In the genomic region with DNA sequence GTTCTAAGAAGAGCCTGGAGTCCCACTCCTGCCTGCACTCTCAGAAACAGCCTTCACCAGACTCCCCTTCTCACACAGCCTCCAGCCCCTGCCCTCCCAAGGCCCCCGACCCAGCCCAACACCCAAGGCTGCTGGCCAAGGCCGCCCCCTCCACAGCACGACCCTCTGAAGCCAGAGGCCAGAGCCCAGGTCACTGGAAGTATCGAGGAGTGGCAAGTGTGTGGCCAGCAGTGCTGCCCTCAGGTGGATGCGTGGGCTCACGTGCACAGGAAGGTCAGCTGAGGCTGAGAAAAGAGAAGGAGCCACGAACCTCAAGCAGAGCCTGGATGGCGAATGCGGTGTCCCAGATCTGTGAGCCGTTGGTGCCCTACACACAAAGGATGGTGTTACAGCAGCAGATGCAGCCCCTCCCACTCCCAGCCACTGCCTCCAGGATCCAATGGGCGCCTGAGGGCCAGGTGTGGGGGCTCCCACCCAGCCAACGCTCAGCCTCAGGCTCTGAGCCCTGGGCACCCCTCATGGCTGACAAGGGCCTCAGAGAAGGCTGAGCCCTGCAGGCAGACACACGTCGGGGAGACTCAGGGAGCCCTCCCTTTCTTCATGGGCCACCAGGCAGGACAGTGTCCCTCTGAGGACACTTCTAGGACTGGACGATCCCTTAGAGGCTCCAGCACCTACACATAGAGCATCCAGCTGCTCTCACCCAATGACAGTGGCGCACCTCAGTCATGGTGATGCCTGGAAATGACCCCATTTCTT, we compare ENCODE assay signal across 24 cellular contexts. TPM values are rescaled to one million over a fixed set of nuclear protein-coding genes. Genes with fewer than 3 reads are reported as not detected.
A peak's percentile ranks its signal among the peaks of the same experiment; 100 is the strongest.
DNase-seq lines count a peak whose midpoint lies in the region; ATAC-seq, FAIRE-seq and TF ChIP-seq lines count a peak whose summit lies in the region.
"Had no signal": no experiment of that assay in that cellular context is flagged by ENCODE, and none has a peak within 500 bp of the region (broad histone marks: within the 10 kb centered on the region; RNA-seq: fewer than 3 reads in every experiment).

No MANE protein-coding gene starts in this region.

- no peak overlapping the region for H3K27ac Mint-ChIP-seq in activated T-helper 17 cell treated with anti-CD3 and anti-CD28 coated beads, Interleukin-2, amount 50 U/mL, for 72 hours
- H3K27ac Mint-ChIP-seq: activated CD8-positive, alpha-beta T cell treated with anti-CD3 and anti-CD28 coated beads, Interleukin-2, amount 10 ng/mL, durations not matched to agents 7 days and 5 days; activated T-cell treated with anti-CD3 and anti-CD28 coated beads, Interleukin-2, amount 50 U/mL, for 72 hours; CD4-positive, alpha-beta T cell had no signal

- peaks cover 8% of the 10 kb centered on the region for H3K36me3 Mint-ChIP-seq in activated T-helper 17 cell treated with anti-CD3 and anti-CD28 coated beads, Interleukin-2, amount 50 U/mL, for 72 hours (ENCODE audit: low read depth)

- TF ChIP-seq CTCF in right atrium auricular region (IDR thresholded peaks at IDR 0.05) (no peak), lower lobe of right lung (IDR thresholded peaks at IDR 0.05) (no peak), D721Med (IDR thresholded peaks at IDR 0.05; ENCODE audit: insufficient read depth, missing control alignments) (no peak)

- H3K27me3 ChIP-seq in right atrium auricular region (no peaks in the 10 kb centered on the region), lower lobe of right lung (ENCODE audit: low read depth) (no peaks in the 10 kb centered on the region)
- H3K27me3 ChIP-seq: heart left ventricle, uterus had no signal

- H3K4me1 Mint-ChIP-seq in activated T-helper 17 cell treated with anti-CD3 and anti-CD28 coated beads, Interleukin-2, amount 50 U/mL, for 72 hours, result no peaks in the 10 kb centered on the region
- H3K4me1 Mint-ChIP-seq: neural crest cell; stimulated activated naive CD8-positive, alpha-beta T cell treated with anti-CD3 and anti-CD28 coated beads, Interleukin-15, amount 100 ng/mL, for 72 hours had no signal

- H3K4me3 ChIP-seq in right atrium auricular region, result no peak overlapping the region
- no peak overlapping the region for H3K4me3 ChIP-seq in lower lobe of right lung
- H3K4me3 ChIP-seq: heart left ventricle, uterus had no signal

- DNase-seq in left cardiac atrium, result peak; percentile 7
- no peak for DNase-seq in right atrium auricular region (ENCODE audit: low spot score)
- peak; percentile 28 for DNase-seq in lower lobe of right lung
- DNase-seq in NCI-H2196 (lab: John Stamatoyannopoulos, UW; ENCODE audit: unreplicated experiment), result no peak
- DNase-seq in D721Med (ENCODE audit: insufficient read length, low spot score), result no peak
- no peak for DNase-seq in cerebellar nuclear complex (lab: John Stamatoyannopoulos, UW)
- DNase-seq: ACHN; activated CD8-positive, alpha-beta T cell treated with anti-CD3 and anti-CD28 coated beads, Interleukin-2, amount 10 ng/mL, durations not matched to agents 7 days and 5 days; activated T-cell treated with anti-CD3 and anti-CD28 coated beads, Interleukin-2, amount 50 U/mL, for 72 hours; effector memory CD4-positive, alpha-beta T cell; KBM-7; midbrain; NCI-H1092; NCI-H82; retina; stimulated activated naive CD8-positive, alpha-beta T cell treated with anti-CD3 and anti-CD28 coated beads, Interleukin-15, amount 100 ng/mL, for 72 hours; SW 1271 had no signal

- no peak overlapping the region for H3K27ac ChIP-seq in right atrium auricular region
- peak overlapping the region; percentile 62 for H3K27ac ChIP-seq in angular gyrus (ENCODE audit: low read depth, low read length)
- H3K27ac ChIP-seq in lower lobe of right lung, result no peak overlapping the region
- H3K27ac ChIP-seq: heart left ventricle, uterus had no signal

- no peak overlapping the region for H3K4me3 Mint-ChIP-seq in activated T-helper 17 cell treated with anti-CD3 and anti-CD28 coated beads, Interleukin-2, amount 50 U/mL, for 72 hours
- H3K4me3 Mint-ChIP-seq: activated CD8-positive, alpha-beta T cell treated with anti-CD3 and anti-CD28 coated beads, Interleukin-2, amount 10 ng/mL, durations not matched to agents 7 days and 5 days; activated T-cell treated with anti-CD3 and anti-CD28 coated beads, Interleukin-2, amount 50 U/mL, for 72 hours; CD4-positive, alpha-beta T cell; neural crest cell; stimulated activated naive CD8-positive, alpha-beta T cell treated with anti-CD3 and anti-CD28 coated beads, Interleukin-15, amount 100 ng/mL, for 72 hours had no signal

- peaks cover 0 to 6% of the 10 kb centered on the region in 2 donors for H3K4me1 ChIP-seq in right atrium auricular region
- H3K4me1 ChIP-seq in lower lobe of right lung, result no peaks in the 10 kb centered on the region
- H3K4me1 ChIP-seq: uterus had no signal

- no peaks in the 10 kb centered on the region for H3K27me3 Mint-ChIP-seq in activated T-helper 17 cell treated with anti-CD3 and anti-CD28 coated beads, Interleukin-2, amount 50 U/mL, for 72 hours
- H3K27me3 Mint-ChIP-seq: CD4-positive, alpha-beta T cell; stimulated activated naive CD8-positive, alpha-beta T cell treated with anti-CD3 and anti-CD28 coated beads, Interleukin-15, amount 100 ng/mL, for 72 hours had no signal

- H3K36me3 ChIP-seq in right atrium auricular region (peaks cover 74% of the 10 kb centered on the region), lower lobe of right lung (peaks cover 98% of the 10 kb centered on the region)
- H3K36me3 ChIP-seq: uterus had no signal

- H3K9me3 Mint-ChIP-seq in activated T-helper 17 cell treated with anti-CD3 and anti-CD28 coated beads, Interleukin-2, amount 50 U/mL, for 72 hours, result no peaks in the 10 kb centered on the region
- H3K9me3 Mint-ChIP-seq: activated T-cell treated with anti-CD3 and anti-CD28 coated beads, Interleukin-2, amount 50 U/mL, for 72 hours; CD4-positive, alpha-beta T cell; neural crest cell; stimulated activated naive CD8-positive, alpha-beta T cell treated with anti-CD3 and anti-CD28 coated beads, Interleukin-15, amount 100 ng/mL, for 72 hours had no signal

- ATAC-seq in left cardiac atrium (no peak), lower lobe of right lung (no peak)
- no peak for ATAC-seq in activated T-helper 17 cell treated with anti-CD3 and anti-CD28 coated beads, Interleukin-2, amount 50 U/mL, for 72 hours (replicated peaks)
- ATAC-seq: activated CD8-positive, alpha-beta T cell treated with anti-CD3 and anti-CD28 coated beads, Interleukin-2, amount 10 ng/mL, durations not matched to agents 7 days and 5 days; activated T-cell treated with anti-CD3 and anti-CD28 coated beads, Interleukin-2, amount 50 U/mL, for 72 hours; heart left ventricle; stimulated activated naive CD8-positive, alpha-beta T cell treated with anti-CD3 and anti-CD28 coated beads, Interleukin-15, amount 100 ng/mL, for 72 hours had no signal

- no peaks in the 10 kb centered on the region for H3K9me3 ChIP-seq in right atrium auricular region
- H3K9me3 ChIP-seq in lower lobe of right lung, result no peaks in the 10 kb centered on the region
- H3K9me3 ChIP-seq: heart left ventricle, uterus had no signal

- intact Hi-C loops in left cardiac atrium (cut with DNase I) (no loop called here), lower lobe of right lung (cut with DNase I) (no loop called here)

- no peak for FAIRE-seq in D721Med (lab: Jason Lieb, UNC)
- FAIRE-seq: islet of Langerhans had no signal

RNA-seq across cellular contexts. Expression of a gene that starts 18.0 kb away (rescaled TPM):
- total RNA-seq in left cardiac atrium, result 10 to 100 TPM; 66.4 to 66.7 TPM
- 10 to 100 TPM; 31.4 to 36.6 TPM for total RNA-seq in right atrium auricular region
- total RNA-seq in lower lobe of right lung, result 91.0 TPM
- total RNA-seq in activated T-helper 17 cell treated with anti-CD3 and anti-CD28 coated beads, Interleukin-2, amount 50 U/mL, for 72 hours, result 10 to 100 TPM; 30.8 to 43.8 TPM

RNA-seq across cellular contexts. Expression of a gene that starts 26.3 kb away (rescaled TPM):
- total RNA-seq in left cardiac atrium (10 to 100 TPM in 1 of 2 donors, 1 to 10 TPM in 1; 10.0 to 11.0 TPM), right atrium auricular region (10 to 100 TPM in 1 of 2 donors, 1 to 10 TPM in 1; 8.7 to 12.5 TPM), lower lobe of right lung (8.6 TPM)
- 1 to 10 TPM; 3.8 to 6.7 TPM for total RNA-seq in activated T-helper 17 cell treated with anti-CD3 and anti-CD28 coated beads, Interleukin-2, amount 50 U/mL, for 72 hours

RNA-seq across cellular contexts. Expression of a gene that starts 55.2 kb away (rescaled TPM):
- 1 to 10 TPM in 1 of 2 donors, under 1 TPM in 1; 0.68 to 1.6 TPM for total RNA-seq in left cardiac atrium
- total RNA-seq in right atrium auricular region, result under 1 TPM in 1 of 2 donors, not detected in 1; 0.24 TPM
- total RNA-seq in lower lobe of right lung, result 1.5 TPM
- total RNA-seq in activated T-helper 17 cell treated with anti-CD3 and anti-CD28 coated beads, Interleukin-2, amount 50 U/mL, for 72 hours, result under 1 TPM in 1 of 2 donors, not detected in 1; 0.24 TPM

Comparison
In these comparisons a context has a peak if more than half of its experiments do, and no peak if none do; other contexts are left out.
1. DNase-seq: peak in left cardiac atrium (single experiment) and lower lobe of right lung (single experiment); none in right atrium auricular region (single experiment), NCI-H2196 (single experiment), D721Med (single experiment) and cerebellar nuclear complex (0 of 2).